2 cellular contexts compared by ENCODE assay signal in genomic region chr2:68775272-68775847, GRCh38.
TF ChIP-seq lines count a peak whose summit lies in the region.

No MANE protein-coding gene starts in this region.

TF ChIP-seq in liver, 16 proteins besides CTCF, POLR2A, EP300 and RAD21 (continued from another document):
- TF ChIP-seq REST (IDR thresholded peaks at IDR 0.05), result no peak
- no peak for TF ChIP-seq MAX (IDR thresholded peaks at IDR 0.05)
- no peak for TF ChIP-seq ZBTB33 (IDR thresholded peaks at IDR 0.05)
- no peak for TF ChIP-seq YY1 (IDR thresholded peaks at IDR 0.05)
- TF ChIP-seq EGR1 (IDR thresholded peaks at IDR 0.05; ENCODE audit: low read depth in 2 of 2), result no peak

TF ChIP-seq in HepG2, 621 proteins besides CTCF, POLR2A, EP300 and RAD21 (continued from another document):
- TF ChIP-seq TFAP4 (IDR thresholded peaks at IDR 0.05; ENCODE audit: borderline replicate concordance, low read depth) (no peak), ELF4 (CRISPR knock-in tag; IDR thresholded peaks at IDR 0.05; ENCODE audit: borderline replicate concordance) (no peak), TRIM24 (CRISPR knock-in tag; IDR thresholded peaks at IDR 0.05) (no peak), ZNF512 (CRISPR knock-in tag; IDR thresholded peaks at IDR 0.05) (no peak), GLI4 (CRISPR knock-in tag; IDR thresholded peaks at IDR 0.05; ENCODE audit: borderline replicate concordance) (no peak), TOE1 (CRISPR knock-in tag; IDR thresholded peaks at IDR 0.05) (no peak), ZNF432 (CRISPR knock-in tag; IDR thresholded peaks at IDR 0.05; ENCODE audit: borderline replicate concordance) (no peak), ARNT2 (CRISPR knock-in tag; IDR thresholded peaks at IDR 0.05; ENCODE audit: low read depth) (no peak)
